Comparison of ENCODE assay signal across 25 cellular contexts in genomic region chr4:121873604-121874003, GRCh38. TPM values are rescaled to one million over a fixed set of nuclear protein-coding genes. Genes with fewer than 3 reads are reported as not detected.
DNase-seq lines count a peak whose midpoint lies in the region; ATAC-seq lines count a peak whose summit lies in the region.
"Had no signal": no experiment of that assay in that cellular context is flagged by ENCODE, and none has a peak within 500 bp of the region (broad histone marks: within the 10 kb centered on the region; RNA-seq: fewer than 3 reads in every experiment).

No MANE protein-coding gene starts in this region.

- no peaks in the 10 kb centered on the region for H3K27me3 ChIP-seq in SJCRH30
- H3K27me3 ChIP-seq: transverse colon had no signal

- H3K4me3 Mint-ChIP-seq in immature natural killer cell: no peak overlapping the region
- H3K4me3 Mint-ChIP-seq: CD4-positive, CD25-positive, alpha-beta regulatory T cell; stimulated activated naive CD8-positive, alpha-beta T cell treated with anti-CD3 and anti-CD28 coated beads, Interleukin-15, Interleukin-2, amounts not matched to agents 100 ng/mL and 50 ng/mL, for 24 hours had no signal

- no peak overlapping the region for H3K4me3 ChIP-seq in SJCRH30
- H3K4me3 ChIP-seq: transverse colon had no signal

- H3K27me3 Mint-ChIP-seq in immature natural killer cell (ENCODE audit: low read depth in 3 of 3): peaks cover 4 to 24% (median 11%) of the 10 kb centered on the region in 3 donors

- H3K36me3 Mint-ChIP-seq in immature natural killer cell: no peaks in the 10 kb centered on the region
- H3K36me3 Mint-ChIP-seq: CD4-positive, CD25-positive, alpha-beta regulatory T cell had no signal

- peaks cover 7% of the 10 kb centered on the region; the same call in 1 of the 2 replicates for H3K4me1 ChIP-seq in SJCRH30

- DNase-seq in EL (peak; percentile 7), SJCRH30 (peak; percentile 10 to 26), foreskin melanocyte (peak; percentile 11), mucosa of gallbladder (ENCODE audit: low spot score) (no peak), immature natural killer cell (no peak), OCI-M2 (lab: John Stamatoyannopoulos, UW; ENCODE audit: unreplicated experiment) (no peak)
- DNase-seq: CD4-positive, CD25-positive, alpha-beta regulatory T cell; DMS153; glutamatergic neuron; GOT3; left ventricle myocardium superior; NCI-H1092 treated with DMSO at 0.1 percent for 48 hours; NCI-H2029 treated with DMSO at 0.1 percent for 48 hours; NCI-H446; NK-92 treated with Interleukin-12 subunit alpha and Interleukin-12 subunit beta, amount 100 ng/mL, for 24 hours; RPMI8226; small intestine; stimulated activated CD4-positive, alpha-beta T cell treated with anti-CD3 and anti-CD28 coated beads, Interleukin-4, amount 100 ng/mL, for 24 hours; transverse colon had no signal

- peak; percentile 21 for ATAC-seq in GM21390 (IDR thresholded peaks at IDR 0.05; ENCODE audit: unreplicated experiment)
- no peak for ATAC-seq in GM18861 (IDR thresholded peaks at IDR 0.05; ENCODE audit: unreplicated experiment)
- ATAC-seq: activated CD4-positive, CD25-positive, alpha-beta regulatory T cell treated with anti-CD3 and anti-CD28 coated beads, Interleukin-2, amount 50 U/mL, for 24 hours; activated naive CD4-positive, alpha-beta T cell treated with anti-CD3 and anti-CD28 coated beads, Interleukin-2, amount 50 U/mL, for 72 hours; left ventricle myocardium superior had no signal

- H3K9me3 ChIP-seq in SJCRH30 (replicated peaks): no peaks in the 10 kb centered on the region
- H3K9me3 ChIP-seq: neutrophil, transverse colon had no signal

- no peak overlapping the region for H3K27ac ChIP-seq in SJCRH30
- H3K27ac ChIP-seq: neutrophil, transverse colon had no signal

- peaks cover 14 to 24% of the 10 kb centered on the region in 2 donors for H3K4me1 Mint-ChIP-seq in immature natural killer cell

- H3K9me3 Mint-ChIP-seq in immature natural killer cell: no peaks in the 10 kb centered on the region
- H3K9me3 Mint-ChIP-seq: activated naive CD4-positive, alpha-beta T cell treated with anti-CD3 and anti-CD28 coated beads, Interleukin-2, amount 50 U/mL, for 72 hours; stimulated activated naive CD8-positive, alpha-beta T cell treated with anti-CD3 and anti-CD28 coated beads, Interleukin-15, Interleukin-2, amounts not matched to agents 100 ng/mL and 50 ng/mL, for 24 hours had no signal

- H3K36me3 ChIP-seq in SJCRH30: no peaks in the 10 kb centered on the region
- H3K36me3 ChIP-seq: neutrophil, transverse colon had no signal

- no peak overlapping the region for H3K27ac Mint-ChIP-seq in immature natural killer cell
- H3K27ac Mint-ChIP-seq: activated naive CD4-positive, alpha-beta T cell treated with anti-CD3 and anti-CD28 coated beads, Interleukin-2, amount 50 U/mL, for 72 hours; CD4-positive, CD25-positive, alpha-beta regulatory T cell; stimulated activated naive CD8-positive, alpha-beta T cell treated with anti-CD3 and anti-CD28 coated beads, Interleukin-15, Interleukin-2, amounts not matched to agents 100 ng/mL and 50 ng/mL, for 24 hours had no signal

RNA-seq across cellular contexts. Expression of gene BBS7, which starts 3.3 kb away (rescaled TPM):
- total RNA-seq in SJCRH30 (2014; rRNA removed; shearing (Covaris generic)): 19.8 and 22.3 TPM in 2 replicates
- total RNA-seq in mucosa of gallbladder: 17.8 TPM
- polyA plus RNA-seq in immature natural killer cell: 10 to 100 TPM in 1 of 3 donors, 1 to 10 TPM in 2; 6.5 to 10.2 (median 9.0) TPM

RNA-seq across cellular contexts. Expression of gene CCNA2, which starts 49.9 kb away (rescaled TPM):
- 226 TPM in 2 replicates for total RNA-seq in SJCRH30 (2014; rRNA removed; shearing (Covaris generic))
- 2.9 TPM for total RNA-seq in mucosa of gallbladder
- polyA plus RNA-seq in immature natural killer cell: under 1 TPM in 2 of 3 donors, not detected in 1; 0.80 to 0.91 TPM

Comparison
In these comparisons a context has a peak if more than half of its experiments do, and no peak if none do; other contexts are left out.
1. DNase-seq: peak in EL (single experiment), SJCRH30 (2 of 2) and foreskin melanocyte (single experiment); none in mucosa of gallbladder (single experiment), immature natural killer cell (0 of 3) and OCI-M2 (single experiment).
2. RNA of gene CCNA2, which starts 49.9 kb away (total RNA-seq): 226 TPM in SJCRH30; 2.9 TPM in mucosa of gallbladder (single experiment); every median in the first group is over 10 times any median in the second.